Comparison of ENCODE assay signal across 9 cellular contexts in genomic region chr20:884983-885952, GRCh38.
DNase-seq lines count a peak whose midpoint lies in the region; ATAC-seq, FAIRE-seq and TF ChIP-seq lines count a peak whose summit lies in the region.
"Had no signal": no experiment of that assay in that cellular context is flagged by ENCODE, and none has a peak within 500 bp of the region (broad histone marks: within the 10 kb centered on the region; RNA-seq: fewer than 3 reads in every experiment).

No MANE protein-coding gene starts in this region.

- no peak for ATAC-seq in HG03520 (IDR thresholded peaks at IDR 0.05; ENCODE audit: unreplicated experiment)
- ATAC-seq in effector memory CD8-positive, alpha-beta T cell (replicated peaks): no peak

- no peak for FAIRE-seq in RCC 7860 (lab: Jason Lieb, UNC)

- H3K4me3 Mint-ChIP-seq in nephron progenitor cell: peak overlapping the region; percentile 37
- no peak overlapping the region for H3K4me3 Mint-ChIP-seq in effector memory CD8-positive, alpha-beta T cell

- no peak for TF ChIP-seq CTCF in NB4 (IDR thresholded peaks at IDR 0.05; ENCODE audit: low read depth, low read length)
- TF ChIP-seq CTCF in nephron progenitor cell (IDR thresholded peaks at IDR 0.05): peak; percentile 16

- H3K9me3 Mint-ChIP-seq in nephron progenitor cell: no peaks in the 10 kb centered on the region
- H3K9me3 Mint-ChIP-seq in effector memory CD8-positive, alpha-beta T cell: no peaks in the 10 kb centered on the region

- peaks cover 6% of the 10 kb centered on the region for H3K4me1 Mint-ChIP-seq in nephron progenitor cell
- peaks cover 11% of the 10 kb centered on the region in 2 donors for H3K4me1 Mint-ChIP-seq in effector memory CD8-positive, alpha-beta T cell (ENCODE audit: low read depth in 2 of 2)

- no peak for TF ChIP-seq POLR2A in NB4 (IDR thresholded peaks at IDR 0.05; ENCODE audit: extremely low read depth, insufficient read length)

- peaks cover 73% of the 10 kb centered on the region for H3K27me3 Mint-ChIP-seq in nephron progenitor cell (ENCODE audit: low read depth, poor library complexity)
- H3K27me3 Mint-ChIP-seq in effector memory CD8-positive, alpha-beta T cell: peaks cover 0 to 11% of the 10 kb centered on the region in 2 donors

- DNase-seq in D341Med (ENCODE audit: low spot score) (peak; percentile 67), NB4 (ENCODE audit: low read depth) (peak; percentile 51), fibroblast of gingiva (ENCODE audit: low read depth) (peak; percentile 58), nephron progenitor cell (peak; percentile 72), RCC 7860 (ENCODE audit: low spot score) (no peak), NCI-H2029 treated with DMSO at 0.1 percent for 48 hours (lab: John Stamatoyannopoulos, UW) (no peak)
- DNase-seq in effector memory CD8-positive, alpha-beta T cell: no peak
- DNase-seq: right lobe of liver had no signal

- H3K4me3 ChIP-seq in NB4 (ENCODE audit: low read depth, low read length): no peak overlapping the region
- H3K4me3 ChIP-seq: right lobe of liver had no signal

- H3K27ac Mint-ChIP-seq in nephron progenitor cell: no peak overlapping the region
- no peak overlapping the region for H3K27ac Mint-ChIP-seq in effector memory CD8-positive, alpha-beta T cell

- H3K36me3 Mint-ChIP-seq in nephron progenitor cell (ENCODE audit: low read depth): no peaks in the 10 kb centered on the region
- no peaks in the 10 kb centered on the region for H3K36me3 Mint-ChIP-seq in effector memory CD8-positive, alpha-beta T cell (ENCODE audit: insufficient read depth)

Comparison
In these comparisons a context has a peak if more than half of its experiments do, and no peak if none do; other contexts are left out.
1. DNase-seq: peak in D341Med (single experiment), NB4 (single experiment), fibroblast of gingiva (single experiment) and nephron progenitor cell (single experiment); none in RCC 7860 (single experiment), NCI-H2029 treated with DMSO at 0.1 percent for 48 hours (single experiment) and effector memory CD8-positive, alpha-beta T cell (0 of 3).